In genomic region chr3:149247929-149248691, GRCh38 we compare ENCODE assay signal across 1 cellular context.
TF ChIP-seq lines count a peak whose summit lies in the region.

No MANE protein-coding gene starts in this region.

TF ChIP-seq in GM12878, 131 proteins besides CTCF, POLR2A, EP300 and RAD21 (continued from another document):
- no peak for TF ChIP-seq BRCA1 (IDR thresholded peaks at IDR 0.05; ENCODE audit: low read depth, low read length)
- TF ChIP-seq FOS (IDR thresholded peaks at IDR 0.05; ENCODE audit: borderline replicate concordance, extremely low read depth, insufficient read length), result no peak
- no peak for TF ChIP-seq SIN3A (IDR thresholded peaks at IDR 0.05; ENCODE audit: low read depth, low read length)
- TF ChIP-seq ETV6 (conservative IDR thresholded peaks at IDR 0.05 in 1 of 2, IDR thresholded peaks at IDR 0.05 in 1 of 2; ENCODE audit: borderline replicate concordance in 1 of 2, low read depth in 1 of 2), result peak in 1 of 2 experiments; percentile 52; a peak in 1 of 4 replicates
- no peak for TF ChIP-seq ZNF274 (IDR thresholded peaks at IDR 0.05; ENCODE audit: insufficient read depth, insufficient read length)
- TF ChIP-seq MEF2B (IDR thresholded peaks at IDR 0.05; ENCODE audit: partially characterized antibody, poor library complexity, severe bottlenecking), result peak; percentile 14
- no peak for TF ChIP-seq ZNF384 (IDR thresholded peaks at IDR 0.05; ENCODE audit: borderline replicate concordance, low read depth, low read length)
- 0 out of 2 replicates have a peak, but pooled peaks have one; percentile 36 for TF ChIP-seq DPF2 (IDR thresholded peaks at IDR 0.05)
- TF ChIP-seq POLR2AphosphoS2 (IDR thresholded peaks at IDR 0.05; ENCODE audit: low read depth, low read length), result no peak
- TF ChIP-seq ZBTB11 (CRISPR knock-in tag; IDR thresholded peaks at IDR 0.05), result no peak
- TF ChIP-seq IKZF2 (IDR thresholded peaks at IDR 0.05), result peak; percentile 37 to 42; a peak in 2 of 4 replicates
TF ChIP-seq in GM12878: peak in this region for 10.
